In the genomic region with DNA sequence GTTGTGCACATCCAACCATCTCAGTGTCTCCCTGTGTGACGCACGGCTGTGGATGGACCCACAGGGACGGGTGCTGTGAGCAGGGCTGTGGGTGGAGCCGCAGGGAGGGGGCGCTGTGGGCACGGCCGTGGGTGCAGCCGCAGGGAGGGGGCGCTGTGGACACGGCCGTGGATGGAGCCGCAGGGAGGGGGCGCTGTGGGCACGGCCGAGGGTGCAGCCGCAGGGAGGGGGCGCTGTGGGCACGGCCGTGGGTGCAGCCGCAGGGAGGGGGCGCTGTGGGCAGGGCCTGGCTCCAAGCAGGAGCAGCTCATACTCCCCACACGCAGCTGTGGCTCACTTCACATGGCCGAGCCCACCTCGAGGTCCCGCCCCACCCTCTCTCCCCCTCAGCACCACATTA, we compare ENCODE assay signal across 8 cellular contexts. TPM values are rescaled to one million over a fixed set of nuclear protein-coding genes. Genes with fewer than 3 reads are reported as not detected.
A peak's percentile ranks its signal among the peaks of the same experiment; 100 is the strongest.
DNase-seq lines count a peak whose midpoint lies in the region; ATAC-seq and TF ChIP-seq lines count a peak whose summit lies in the region.

No MANE protein-coding gene starts in this region.

- intact Hi-C loops in activated B cell treated with CpG ODN at 0.5 μM for 24 hours (cut with micrococcal nuclease), result loop anchor here (1.0 kb wide), 2 partner anchors 51 to 345 kb away; a partner anchor contains a TSS

- ATAC-seq in HG03039 (IDR thresholded peaks at IDR 0.05; ENCODE audit: unreplicated experiment) (peak; percentile 65), activated B cell treated with CpG ODN at 0.5 μM for 24 hours (ENCODE audit: low read depth) (peak; percentile 78), esophagus mucosa (peak; percentile 61), GM18870 (IDR thresholded peaks at IDR 0.05; ENCODE audit: unreplicated experiment) (no peak)
- peak; percentile 78 to 86 for ATAC-seq in naive thymus-derived CD8-positive, alpha-beta T cell

- H3K4me3 Mint-ChIP-seq in activated B cell treated with CpG ODN at 0.5 μM for 24 hours, result no peak overlapping the region
- H3K4me3 Mint-ChIP-seq in naive thymus-derived CD8-positive, alpha-beta T cell, result no peak overlapping the region

- peaks cover 2% of the 10 kb centered on the region for H3K36me3 Mint-ChIP-seq in activated B cell treated with CpG ODN at 0.5 μM for 24 hours (ENCODE audit: low read depth)
- peaks cover 0 to 6% (median 0%) of the 10 kb centered on the region in 3 donors for H3K36me3 Mint-ChIP-seq in naive thymus-derived CD8-positive, alpha-beta T cell

- H3K27me3 Mint-ChIP-seq in activated B cell treated with CpG ODN at 0.5 μM for 24 hours, result no peaks in the 10 kb centered on the region
- H3K27me3 Mint-ChIP-seq in naive thymus-derived CD8-positive, alpha-beta T cell, result peaks cover 0 to 4% (median 0%) of the 10 kb centered on the region in 5 donors

- peaks cover 10% of the 10 kb centered on the region for H3K4me1 Mint-ChIP-seq in activated B cell treated with CpG ODN at 0.5 μM for 24 hours
- H3K4me1 Mint-ChIP-seq in naive thymus-derived CD8-positive, alpha-beta T cell, result peaks cover 5 to 14% (median 8%) of the 10 kb centered on the region in 4 donors

- TF ChIP-seq CTCF in GM12874 (IDR thresholded peaks at IDR 0.05; ENCODE audit: insufficient read depth, low read depth, low read length) (peak; percentile 91), activated B cell treated with CpG ODN at 0.5 μM for 24 hours (IDR thresholded peaks at IDR 0.05) (no peak)

- POLR2A ChIA-PET in activated B cell treated with CpG ODN at 0.5 μM for 24 hours (lab: Charles Lee), result interaction anchor here (0.6 to 1.7 kb wide), 9 partner anchors 9 to 250 kb away, joined by 3 to 10 read pairs (median 3); a partner anchor contains a TSS
- POLR2A ChIA-PET in naive thymus-derived CD8-positive, alpha-beta T cell (lab: Charles Lee), result interaction anchor here (0.8 to 1.3 kb wide), 5 partner anchors 32 to 66 kb away, joined by 3 to 6 read pairs (median 4); a partner anchor contains a TSS

- CTCF ChIA-PET in activated B cell treated with CpG ODN at 0.5 μM for 24 hours (lab: Charles Lee), result interaction anchor here (0.5 to 2.2 kb wide), 16 partner anchors 14 to 345 kb away, joined by 3 to 28 read pairs (median 5); a partner anchor contains a TSS

- DNase-seq in ACHN (peak; percentile 37), activated B cell treated with CpG ODN at 0.5 μM for 24 hours (no peak), NCI-H774 (lab: John Stamatoyannopoulos, UW) (no peak)
- peak in 6 of 10 donors; percentile 33 to 75 (median 48) for DNase-seq in naive thymus-derived CD8-positive, alpha-beta T cell

- H3K9me3 Mint-ChIP-seq in activated B cell treated with CpG ODN at 0.5 μM for 24 hours, result no peaks in the 10 kb centered on the region
- no peaks in the 10 kb centered on the region for H3K9me3 Mint-ChIP-seq in naive thymus-derived CD8-positive, alpha-beta T cell

- in situ Hi-C loops in ACHN (cut with HindIII; ENCODE audit: low pct_ligation_motif_present, low pct_unique_long_range_greater_than_20kb, low sequenced_read_pairs), result no loop called here

- no peak overlapping the region for H3K27ac Mint-ChIP-seq in activated B cell treated with CpG ODN at 0.5 μM for 24 hours
- no peak overlapping the region for H3K27ac Mint-ChIP-seq in naive thymus-derived CD8-positive, alpha-beta T cell

RNA-seq across cellular contexts. Expression of a gene that starts 6.0 kb away (rescaled TPM):
- 10.7 and 11.3 TPM in 2 replicates for total RNA-seq in activated B cell treated with CpG ODN at 0.5 μM for 24 hours
- total RNA-seq in esophagus mucosa, result 5.8 TPM
- 1 to 10 TPM in 1 of 2 experiments, under 1 TPM in 1; 0.86 to 1.2 TPM for total RNA-seq in naive thymus-derived CD8-positive, alpha-beta T cell
- under 1 TPM; 0.13 to 0.24 (median 0.16) TPM for polyA plus RNA-seq in naive thymus-derived CD8-positive, alpha-beta T cell

RNA-seq across cellular contexts. Expression of a gene that starts 14.7 kb away (rescaled TPM):
- total RNA-seq in activated B cell treated with CpG ODN at 0.5 μM for 24 hours, result 4.1 and 4.4 TPM in 2 replicates
- total RNA-seq in esophagus mucosa, result 2.6 TPM
- 1 to 10 TPM; 2.1 to 2.9 TPM for total RNA-seq in naive thymus-derived CD8-positive, alpha-beta T cell
- under 1 TPM in 2 of 3 donors, not detected in 1; 0.02 to 0.03 TPM for polyA plus RNA-seq in naive thymus-derived CD8-positive, alpha-beta T cell

RNA-seq across cellular contexts. Expression of a gene that starts 25.1 kb away (rescaled TPM):
- total RNA-seq in activated B cell treated with CpG ODN at 0.5 μM for 24 hours (65.0 and 68.2 TPM in 2 replicates), esophagus mucosa (17.7 TPM)
- 100 to 1,000 TPM; 107 to 114 TPM for total RNA-seq in naive thymus-derived CD8-positive, alpha-beta T cell
- 1 to 10 TPM; 5.4 to 7.8 (median 6.4) TPM for polyA plus RNA-seq in naive thymus-derived CD8-positive, alpha-beta T cell

RNA-seq across cellular contexts. Expression of a gene that starts 31.3 kb away (rescaled TPM):
- total RNA-seq in activated B cell treated with CpG ODN at 0.5 μM for 24 hours (18.6 and 20.6 TPM in 2 replicates), esophagus mucosa (148 TPM)
- 10 to 100 TPM; 14.3 to 16.7 TPM for total RNA-seq in naive thymus-derived CD8-positive, alpha-beta T cell
- 1 to 10 TPM in 2 of 3 donors, under 1 TPM in 1; 0.72 to 4.1 (median 1.1) TPM for polyA plus RNA-seq in naive thymus-derived CD8-positive, alpha-beta T cell

RNA-seq across cellular contexts. Expression of a gene that starts 31.3 kb away (rescaled TPM):
- total RNA-seq in activated B cell treated with CpG ODN at 0.5 μM for 24 hours, result 87.5 and 103 TPM in 2 replicates
- total RNA-seq in esophagus mucosa, result 14.8 TPM
- 100 to 1,000 TPM; 153 to 156 TPM for total RNA-seq in naive thymus-derived CD8-positive, alpha-beta T cell
- 10 to 100 TPM in 2 of 3 donors, 1 to 10 TPM in 1; 9.3 to 25.2 (median 17.3) TPM for polyA plus RNA-seq in naive thymus-derived CD8-positive, alpha-beta T cell

Comparison
In these comparisons a context has a peak if more than half of its experiments do, and no peak if none do; other contexts are left out.
1. DNase-seq: peak in ACHN (single experiment) and naive thymus-derived CD8-positive, alpha-beta T cell (6 of 10); none in activated B cell treated with CpG ODN at 0.5 μM for 24 hours (single experiment) and NCI-H774 (single experiment).